ENCODE assay signal across 1 cellular context in genomic region chr6:43770417-43771209, GRCh38.
A peak's percentile ranks its signal among the peaks of the same experiment; 100 is the strongest.
TF ChIP-seq lines count a peak whose summit lies in the region.

No MANE protein-coding gene starts in this region.

TF ChIP-seq in K562, 482 proteins besides CTCF, POLR2A, EP300 and RAD21 (continued from another document and continues in another):
- TF ChIP-seq MGA (IDR thresholded peaks at IDR 0.05) (no peak), ZNF717 (CRISPR knock-in tag; IDR thresholded peaks at IDR 0.05) (no peak), ZSCAN29 (IDR thresholded peaks at IDR 0.05) (no peak), TFE3 (CRISPR knock-in tag; IDR thresholded peaks at IDR 0.05) (no peak), ZNF561 (CRISPR knock-in tag; conservative IDR thresholded peaks at IDR 0.05) (no peak), CREM (IDR thresholded peaks at IDR 0.05; ENCODE audit: low read depth) (peak; percentile 33; the same call in 1 of the 2 replicates), SRSF3 (IDR thresholded peaks at IDR 0.05; ENCODE audit: insufficient read depth, low read length) (no peak), THRAP3 (IDR thresholded peaks at IDR 0.05; ENCODE audit: borderline replicate concordance) (no peak), ZBTB9 (CRISPR knock-in tag; IDR thresholded peaks at IDR 0.05) (no peak), ZBTB40 (IDR thresholded peaks at IDR 0.05) (no peak; the same call in 1 of the 2 replicates), ZBTB40 (CRISPR knock-in tag; IDR thresholded peaks at IDR 0.05) (no peak), RBBP5 (IDR thresholded peaks at IDR 0.05; ENCODE audit: borderline replicate concordance, insufficient read depth, low read length, poor library complexity, severe bottlenecking) (peak; percentile 69), ATF4 (CRISPR knock-in tag; IDR thresholded peaks at IDR 0.05) (no peak), MNT (conservative IDR thresholded peaks at IDR 0.05) (no peak), IFI16 (CRISPR knock-in tag; IDR thresholded peaks at IDR 0.05) (no peak), GMEB1 (CRISPR knock-in tag; IDR thresholded peaks at IDR 0.05) (no peak), ARID1B (IDR thresholded peaks at IDR 0.05) (0 out of 2 replicates have a peak, but pooled peaks have one; percentile 34), KAT2B (IDR thresholded peaks at IDR 0.05; ENCODE audit: low read depth, low read length) (no peak), MBD2 (IDR thresholded peaks at IDR 0.05; ENCODE audit: borderline replicate concordance, low read depth) (no peak; the same call in 1 of the 2 replicates), PYGO2 (tag; IDR thresholded peaks at IDR 0.05) (no peak), SMAD2 (IDR thresholded peaks at IDR 0.05; ENCODE audit: low read depth, low read length) (no peak), ZNF583 (CRISPR knock-in tag; IDR thresholded peaks at IDR 0.05) (no peak), NFXL1 (CRISPR knock-in tag; IDR thresholded peaks at IDR 0.05) (no peak)
